Comparison of ENCODE assay signal across 1 cellular context in genomic region chr2:85578243-85579180, GRCh38.
TF ChIP-seq lines count a peak whose summit lies in the region.

No MANE protein-coding gene starts in this region.

TF ChIP-seq in HepG2, 621 proteins besides CTCF, POLR2A, EP300 and RAD21 (continues in another document):
- TF ChIP-seq NR2C2 (CRISPR knock-in tag; IDR thresholded peaks at IDR 0.05; ENCODE audit: borderline replicate concordance): 0 out of 2 replicates have a peak, but pooled peaks have one; percentile 41
- TF ChIP-seq PHF8 (CRISPR knock-in tag; IDR thresholded peaks at IDR 0.05): 0 out of 2 replicates have a peak, but pooled peaks have one; percentile 44
- peak; percentile 12; the same call in 1 of the 2 replicates for TF ChIP-seq KDM2A (CRISPR knock-in tag; IDR thresholded peaks at IDR 0.05; ENCODE audit: borderline replicate concordance, low read depth)
- TF ChIP-seq, protein P1, sequence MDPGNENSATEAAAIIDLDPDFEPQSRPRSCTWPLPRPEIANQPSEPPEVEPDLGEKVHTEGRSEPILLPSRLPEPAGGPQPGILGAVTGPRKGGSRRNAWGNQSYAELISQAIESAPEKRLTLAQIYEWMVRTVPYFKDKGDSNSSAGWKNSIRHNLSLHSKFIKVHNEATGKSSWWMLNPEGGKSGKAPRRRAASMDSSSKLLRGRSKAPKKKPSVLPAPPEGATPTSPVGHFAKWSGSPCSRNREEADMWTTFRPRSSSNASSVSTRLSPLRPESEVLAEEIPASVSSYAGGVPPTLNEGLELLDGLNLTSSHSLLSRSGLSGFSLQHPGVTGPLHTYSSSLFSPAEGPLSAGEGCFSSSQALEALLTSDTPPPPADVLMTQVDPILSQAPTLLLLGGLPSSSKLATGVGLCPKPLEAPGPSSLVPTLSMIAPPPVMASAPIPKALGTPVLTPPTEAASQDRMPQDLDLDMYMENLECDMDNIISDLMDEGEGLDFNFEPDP (CRISPR knock-in tag; conservative IDR thresholded peaks at IDR 0.05): no peak
- TF ChIP-seq, protein P2, sequence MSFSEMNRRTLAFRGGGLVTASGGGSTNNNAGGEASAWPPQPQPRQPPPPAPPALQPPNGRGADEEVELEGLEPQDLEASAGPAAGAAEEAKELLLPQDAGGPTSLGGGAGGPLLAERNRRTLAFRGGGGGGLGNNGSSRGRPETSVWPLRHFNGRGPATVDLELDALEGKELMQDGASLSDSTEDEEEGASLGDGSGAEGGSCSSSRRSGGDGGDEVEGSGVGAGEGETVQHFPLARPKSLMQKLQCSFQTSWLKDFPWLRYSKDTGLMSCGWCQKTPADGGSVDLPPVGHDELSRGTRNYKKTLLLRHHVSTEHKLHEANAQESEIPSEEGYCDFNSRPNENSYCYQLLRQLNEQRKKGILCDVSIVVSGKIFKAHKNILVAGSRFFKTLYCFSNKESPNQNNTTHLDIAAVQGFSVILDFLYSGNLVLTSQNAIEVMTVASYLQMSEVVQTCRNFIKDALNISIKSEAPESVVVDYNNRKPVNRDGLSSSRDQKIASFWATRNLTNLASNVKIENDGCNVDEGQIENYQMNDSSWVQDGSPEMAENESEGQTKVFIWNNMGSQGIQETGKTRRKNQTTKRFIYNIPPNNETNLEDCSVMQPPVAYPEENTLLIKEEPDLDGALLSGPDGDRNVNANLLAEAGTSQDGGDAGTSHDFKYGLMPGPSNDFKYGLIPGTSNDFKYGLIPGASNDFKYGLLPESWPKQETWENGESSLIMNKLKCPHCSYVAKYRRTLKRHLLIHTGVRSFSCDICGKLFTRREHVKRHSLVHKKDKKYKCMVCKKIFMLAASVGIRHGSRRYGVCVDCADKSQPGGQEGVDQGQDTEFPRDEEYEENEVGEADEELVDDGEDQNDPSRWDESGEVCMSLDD (CRISPR knock-in tag; IDR thresholded peaks at IDR 0.05; ENCODE audit: borderline replicate concordance): no peak
- peak; percentile 66; the same call in 1 of the 2 replicates for TF ChIP-seq ZNF652 (CRISPR knock-in tag; IDR thresholded peaks at IDR 0.05; ENCODE audit: borderline replicate concordance, low read depth)
- TF ChIP-seq ZNF501 (CRISPR knock-in tag; IDR thresholded peaks at IDR 0.05): peak; percentile 30; the same call in 1 of the 2 replicates
- TF ChIP-seq CHCHD3 (CRISPR knock-in tag; IDR thresholded peaks at IDR 0.05): peak; percentile 13; the same call in 1 of the 2 replicates
- no peak for TF ChIP-seq BRD4 (CRISPR knock-in tag; IDR thresholded peaks at IDR 0.05)
- no peak for TF ChIP-seq MLXIP (CRISPR knock-in tag; IDR thresholded peaks at IDR 0.05; ENCODE audit: borderline replicate concordance)
- TF ChIP-seq GATAD1 (CRISPR knock-in tag; IDR thresholded peaks at IDR 0.05): 0 out of 2 replicates have a peak, but pooled peaks have one; percentile 26
- 0 out of 2 replicates have a peak, but pooled peaks have one; percentile 18 for TF ChIP-seq ZNF510 (CRISPR knock-in tag; IDR thresholded peaks at IDR 0.05; ENCODE audit: low read depth)
- TF ChIP-seq BORCS8-MEF2B (CRISPR knock-in tag; IDR thresholded peaks at IDR 0.05): peak; percentile 44; the same call in 1 of the 2 replicates
- TF ChIP-seq GZF1 (CRISPR knock-in tag; IDR thresholded peaks at IDR 0.05): no peak
- peak; percentile 0 for TF ChIP-seq HNRNPLL (IDR thresholded peaks at IDR 0.05; ENCODE audit: low read depth, low read length, poor library complexity, severe bottlenecking)
- TF ChIP-seq ZKSCAN8 (CRISPR knock-in tag; IDR thresholded peaks at IDR 0.05; ENCODE audit: borderline replicate concordance): no peak
- TF ChIP-seq, protein P3, sequence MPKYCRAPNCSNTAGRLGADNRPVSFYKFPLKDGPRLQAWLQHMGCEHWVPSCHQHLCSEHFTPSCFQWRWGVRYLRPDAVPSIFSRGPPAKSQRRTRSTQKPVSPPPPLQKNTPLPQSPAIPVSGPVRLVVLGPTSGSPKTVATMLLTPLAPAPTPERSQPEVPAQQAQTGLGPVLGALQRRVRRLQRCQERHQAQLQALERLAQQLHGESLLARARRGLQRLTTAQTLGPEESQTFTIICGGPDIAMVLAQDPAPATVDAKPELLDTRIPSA (CRISPR knock-in tag; IDR thresholded peaks at IDR 0.05; ENCODE audit: borderline replicate concordance): no peak
- TF ChIP-seq ZNF543 (CRISPR knock-in tag; IDR thresholded peaks at IDR 0.05): peak; percentile 49; the same call in 1 of the 2 replicates
- TF ChIP-seq, protein P4, sequence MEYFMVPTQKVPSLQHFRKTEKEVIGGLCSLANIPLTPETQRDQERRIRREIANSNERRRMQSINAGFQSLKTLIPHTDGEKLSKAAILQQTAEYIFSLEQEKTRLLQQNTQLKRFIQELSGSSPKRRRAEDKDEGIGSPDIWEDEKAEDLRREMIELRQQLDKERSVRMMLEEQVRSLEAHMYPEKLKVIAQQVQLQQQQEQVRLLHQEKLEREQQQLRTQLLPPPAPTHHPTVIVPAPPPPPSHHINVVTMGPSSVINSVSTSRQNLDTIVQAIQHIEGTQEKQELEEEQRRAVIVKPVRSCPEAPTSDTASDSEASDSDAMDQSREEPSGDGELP (IDR thresholded peaks at IDR 0.05; ENCODE audit: borderline replicate concordance, low read depth): peak; percentile 25; the same call in 1 of the 2 replicates
- TF ChIP-seq ZKSCAN5 (CRISPR knock-in tag; IDR thresholded peaks at IDR 0.05): no peak
- no peak for TF ChIP-seq HOXD1 (CRISPR knock-in tag; IDR thresholded peaks at IDR 0.05)
- TF ChIP-seq, protein P5, sequence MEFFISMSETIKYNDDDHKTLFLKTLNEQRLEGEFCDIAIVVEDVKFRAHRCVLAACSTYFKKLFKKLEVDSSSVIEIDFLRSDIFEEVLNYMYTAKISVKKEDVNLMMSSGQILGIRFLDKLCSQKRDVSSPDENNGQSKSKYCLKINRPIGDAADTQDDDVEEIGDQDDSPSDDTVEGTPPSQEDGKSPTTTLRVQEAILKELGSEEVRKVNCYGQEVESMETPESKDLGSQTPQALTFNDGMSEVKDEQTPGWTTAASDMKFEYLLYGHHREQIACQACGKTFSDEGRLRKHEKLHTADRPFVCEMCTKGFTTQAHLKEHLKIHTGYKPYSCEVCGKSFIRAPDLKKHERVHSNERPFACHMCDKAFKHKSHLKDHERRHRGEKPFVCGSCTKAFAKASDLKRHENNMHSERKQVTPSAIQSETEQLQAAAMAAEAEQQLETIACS (CRISPR knock-in tag; IDR thresholded peaks at IDR 0.05): no peak
- TF ChIP-seq ZNF558 (CRISPR knock-in tag; IDR thresholded peaks at IDR 0.05; ENCODE audit: borderline replicate concordance): 0 out of 2 replicates have a peak, but pooled peaks have one; percentile 21
- TF ChIP-seq ZNF318 (CRISPR knock-in tag; IDR thresholded peaks at IDR 0.05): 0 out of 2 replicates have a peak, but pooled peaks have one; percentile 4
- TF ChIP-seq DR1 (CRISPR knock-in tag; IDR thresholded peaks at IDR 0.05): no peak
- TF ChIP-seq MIER2 (CRISPR knock-in tag; IDR thresholded peaks at IDR 0.05): no peak
- TF ChIP-seq MXD4 (CRISPR knock-in tag; IDR thresholded peaks at IDR 0.05): 0 out of 2 replicates have a peak, but pooled peaks have one; percentile 14
- no peak for TF ChIP-seq ZZZ3 (CRISPR knock-in tag; IDR thresholded peaks at IDR 0.05; ENCODE audit: borderline replicate concordance)
- 0 out of 2 replicates have a peak, but pooled peaks have one; percentile 45 for TF ChIP-seq NR2F6 (IDR thresholded peaks at IDR 0.05)
- TF ChIP-seq NR2F6 (CRISPR knock-in tag; IDR thresholded peaks at IDR 0.05): no peak
- TF ChIP-seq ZNF746 (CRISPR knock-in tag; IDR thresholded peaks at IDR 0.05): 0 out of 2 replicates have a peak, but pooled peaks have one; percentile 5
- no peak for TF ChIP-seq DNMT1 (CRISPR knock-in tag; IDR thresholded peaks at IDR 0.05)
- TF ChIP-seq CCDC6 (CRISPR knock-in tag; IDR thresholded peaks at IDR 0.05): no peak
- TF ChIP-seq ZNF253 (CRISPR knock-in tag; IDR thresholded peaks at IDR 0.05; ENCODE audit: borderline replicate concordance): no peak
- TF ChIP-seq, protein P6, sequence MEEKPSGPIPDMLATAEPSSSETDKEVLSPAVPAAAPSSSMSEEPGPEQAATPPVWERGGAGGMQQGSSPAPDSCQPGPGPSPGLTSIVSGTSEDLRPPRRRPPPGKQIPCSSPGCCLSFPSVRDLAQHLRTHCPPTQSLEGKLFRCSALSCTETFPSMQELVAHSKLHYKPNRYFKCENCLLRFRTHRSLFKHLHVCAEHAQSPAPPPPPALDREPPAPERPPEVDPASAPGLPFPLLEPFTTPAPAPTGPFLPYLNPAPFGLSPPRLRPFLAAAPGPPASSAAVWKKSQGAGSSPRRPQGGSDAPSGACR (CRISPR knock-in tag; IDR thresholded peaks at IDR 0.05): peak; percentile 36; the same call in 1 of the 2 replicates
- TF ChIP-seq ZNF788 (CRISPR knock-in tag; IDR thresholded peaks at IDR 0.05; ENCODE audit: borderline replicate concordance): 0 out of 2 replicates have a peak, but pooled peaks have one; percentile 27
